ENCODE assay signal across 23 cellular contexts in the genomic region with DNA sequence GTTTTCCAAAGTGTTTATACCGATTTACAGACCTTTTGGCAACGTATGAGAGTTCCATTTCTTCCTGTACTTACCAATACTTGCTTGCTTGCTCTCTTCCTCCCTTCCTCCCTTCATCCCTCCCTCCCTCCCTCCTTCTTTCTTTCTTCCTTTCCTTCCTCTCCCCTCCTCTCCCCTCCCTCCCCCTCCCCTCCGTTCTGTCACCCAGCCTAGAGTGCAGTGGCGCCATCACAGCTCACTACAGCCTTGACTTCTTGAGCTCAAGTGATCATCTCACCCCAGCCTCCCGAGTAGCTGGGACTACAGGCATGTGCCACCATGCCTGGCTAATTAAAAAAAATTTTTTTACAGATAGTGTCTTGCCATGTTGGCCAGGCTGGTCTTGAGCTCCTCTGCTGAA. TPM values are rescaled to one million over a fixed set of nuclear protein-coding genes. Genes with fewer than 3 reads are reported as not detected.
DNase-seq lines count a peak whose midpoint lies in the region; ATAC-seq, FAIRE-seq and TF ChIP-seq lines count a peak whose summit lies in the region.
"Had no signal": no experiment of that assay in that cellular context is flagged by ENCODE, and none has a peak within 500 bp of the region (broad histone marks: within the 10 kb centered on the region; RNA-seq: fewer than 3 reads in every experiment).

No MANE protein-coding gene starts in this region.

- no peak for FAIRE-seq in HepG2 (lab: Jason Lieb, UNC)
- FAIRE-seq: endometrium, GM12878, small intestine, urothelium cell line had no signal

- H3K4me1 Mint-ChIP-seq in chondrocyte (ENCODE audit: low read depth) (peaks cover 40% of the 10 kb centered on the region), mesothelial cell of epicardium (peaks cover 24% of the 10 kb centered on the region)

- H3K27ac ChIP-seq in HepG2 (ENCODE audit: extremely low read length, insufficient read depth, low read length) (no peak overlapping the region), right lobe of liver (peak overlapping the region in 1 of 3 donors; percentile 37)

- 88% methylated on average over 5 of the region's 5 CpGs for WGBS in HepG2 (ENCODE audit: low lambda C conversion rate)
- WGBS in right lobe of liver (ENCODE audit: insufficient coverage, low coverage, low lambda C conversion rate, missing lambda C conversion rate), result 78% methylated on average over 3 of the region's 5 CpGs

- H3K4me3 ChIP-seq in HepG2 (replicated peaks in 1 of 3; ENCODE audit: insufficient read depth in 1 of 3, low read depth in 2 of 3, low read length in 3 of 3), result no peak overlapping the region
- no peak overlapping the region for H3K4me3 ChIP-seq in right lobe of liver
- H3K4me3 ChIP-seq: BLaER1 treated with 17β-estradiol and CSF1 and Interleukin-3, amounts not matched to agents 10 nM and 100 nM; GM12878 had no signal

- POLR2A ChIA-PET in HepG2 (lab: Yijun Ruan, JAX), result interaction anchor here (0.8 kb wide), 1 partner anchor 21 kb away, joined by 3 read pairs; no protein-coding TSS in a partner anchor

- TF ChIP-seq POLR2A in HepG2 (IDR thresholded peaks at IDR 0.05; ENCODE audit: insufficient read depth in 1 of 2, low read depth in 2 of 2, low read length in 2 of 2), result no peak
- no peak for TF ChIP-seq POLR2A in right lobe of liver (IDR thresholded peaks at IDR 0.05)

- H3K27me3 ChIP-seq in HepG2 (ENCODE audit: control insufficient read depth in 1 of 2, insufficient read depth in 2 of 2, low read length in 2 of 2) (no peaks in the 10 kb centered on the region), right lobe of liver (no peaks in the 10 kb centered on the region)
- H3K27me3 ChIP-seq: BLaER1 treated with 17β-estradiol and CSF1 and Interleukin-3, amounts not matched to agents 10 nM and 100 nM had no signal

- DNase-seq in HepG2 (ENCODE audit: low spot score) (no peak), right lobe of liver (no peak), chondrocyte (ENCODE audit: low spot score) (no peak), mesothelial cell of epicardium (ENCODE audit: low spot score in 2 of 2, unreplicated experiment in 2 of 2) (no peak), amygdala (lab: John Stamatoyannopoulos, UW) (no peak), COLO829 (ENCODE audit: low spot score) (no peak)
- DNase-seq in activated CD4-positive, alpha-beta T cell treated with anti-CD3 and anti-CD28 coated beads, Interleukin-2, amount 50 U/mL, for 48 hours, result no peak
- DNase-seq: activated CD8-positive, alpha-beta memory T cell treated with anti-CD3 and anti-CD28 coated beads for 24 hours; activated naive CD4-positive, alpha-beta T cell treated with anti-CD3 and anti-CD28 coated beads for 36 hours; activated T-cell treated with anti-CD3 and anti-CD28 coated beads, Interleukin-2, amount 50 U/mL, for 48 hours; glutamatergic neuron; NCI-H1092 treated with DMSO at 0.1 percent for 48 hours; NCI-H187 treated with DMSO at 0.1 percent for 48 hours; NCI-H69; occipital lobe; Right ventricle myocardium superior; substantia nigra had no signal

- BruUV-seq in HepG2 (replicated peaks; lab: Mats Ljungman, UMichigan), result no TSS peak

- in situ Hi-C loops in HepG2 (cut with HindIII; ENCODE audit: extremely low pct_ligation_motif_present, low pct_unique_long_range_greater_than_20kb), result no loop called here

- H3K36me3 ChIP-seq in HepG2 (replicated peaks in 1 of 2; ENCODE audit: control insufficient read depth in 1 of 2, insufficient read depth in 2 of 2, low read length in 2 of 2) (0 out of 5 replicates have a peak, but pooled peaks cover 0 to 11% of the 10 kb centered on the region in 2 experiments), right lobe of liver (no peaks in the 10 kb centered on the region)

- no peak overlapping the region for H2AFZ ChIP-seq in HepG2 (ENCODE audit: low read length)

- H3K4me3 Mint-ChIP-seq in chondrocyte (ENCODE audit: unreplicated experiment) (no peak overlapping the region), mesothelial cell of epicardium (no peak overlapping the region)
- H3K4me3 Mint-ChIP-seq: activated naive CD4-positive, alpha-beta T cell treated with anti-CD3 and anti-CD28 coated beads for 36 hours had no signal

- H4K20me1 ChIP-seq in HepG2 (ENCODE audit: insufficient read depth, low read length), result no peaks in the 10 kb centered on the region; the same call in 1 of the 2 replicates

- TF ChIP-seq EP300 in HepG2 (IDR thresholded peaks at IDR 0.05; ENCODE audit: low read depth in 2 of 2, low read length in 2 of 2) (no peak), HepG2 (CRISPR knock-in tag; IDR thresholded peaks at IDR 0.05; ENCODE audit: borderline replicate concordance) (no peak)

- H3K4me1 ChIP-seq in HepG2 (ENCODE audit: insufficient read depth, low read length) (peaks cover 70% of the 10 kb centered on the region), right lobe of liver (peaks cover 0 to 51% (median 25%) of the 10 kb centered on the region in 4 donors)

- peak overlapping the region; percentile 59 for H3K27ac Mint-ChIP-seq in chondrocyte (ENCODE audit: unreplicated experiment)
- H3K27ac Mint-ChIP-seq in mesothelial cell of epicardium, result peak overlapping the region; percentile 63
- H3K27ac Mint-ChIP-seq: activated naive CD4-positive, alpha-beta T cell treated with anti-CD3 and anti-CD28 coated beads for 36 hours had no signal

- no peak overlapping the region for H3K9ac ChIP-seq in HepG2 (ENCODE audit: insufficient read depth, low read depth, low read length)
- H3K9ac ChIP-seq: BLaER1 treated with 17β-estradiol and CSF1 and Interleukin-3, amounts not matched to agents 10 nM and 100 nM had no signal

- CTCF ChIA-PET in HepG2 (lab: Yijun Ruan, JAX; ENCODE audit: low intra/inter-chr PET ratio, low total read pairs), result no interaction called here

- TF ChIP-seq CTCF in HepG2 (CRISPR knock-in tag; IDR thresholded peaks at IDR 0.05) (no peak), right lobe of liver (IDR thresholded peaks at IDR 0.05) (no peak), chondrocyte (IDR thresholded peaks at IDR 0.05) (no peak), mesothelial cell of epicardium (IDR thresholded peaks at IDR 0.05; ENCODE audit: unreplicated experiment) (no peak)

- H3K27me3 Mint-ChIP-seq in chondrocyte (ENCODE audit: low read depth) (no peaks in the 10 kb centered on the region), mesothelial cell of epicardium (ENCODE audit: low read depth) (no peaks in the 10 kb centered on the region)

- no peak for TF ChIP-seq RAD21 in HepG2 (CRISPR knock-in tag; IDR thresholded peaks at IDR 0.05)

- H3K79me2 ChIP-seq in HepG2 (ENCODE audit: insufficient read depth, low read length), result peaks cover 77% of the 10 kb centered on the region

- ATAC-seq in HepG2, result no peak
- no peak for ATAC-seq in right lobe of liver
- ATAC-seq in HG03457 (IDR thresholded peaks at IDR 0.05; ENCODE audit: unreplicated experiment), result no peak
- ATAC-seq: GM12878 had no signal

- intact Hi-C loops in HepG2 (cut with micrococcal nuclease; ENCODE audit: unreplicated experiment), result loop anchor here (5.0 kb wide), 1 partner anchor 38 kb away; no protein-coding TSS in a partner anchor
- intact Hi-C loops in right lobe of liver (cut with DNase I), result no loop called here

- no peaks in the 10 kb centered on the region for H3K9me3 ChIP-seq in HepG2 (ENCODE audit: low read length)
- no peaks in the 10 kb centered on the region for H3K9me3 ChIP-seq in right lobe of liver
- H3K9me3 ChIP-seq: BLaER1 treated with 17β-estradiol and CSF1 and Interleukin-3, amounts not matched to agents 10 nM and 100 nM had no signal

- no peak overlapping the region for H3K4me2 ChIP-seq in HepG2 (ENCODE audit: low read depth, low read length)

- H3K36me3 Mint-ChIP-seq in chondrocyte (ENCODE audit: low read depth), result no peaks in the 10 kb centered on the region
- no peaks in the 10 kb centered on the region for H3K36me3 Mint-ChIP-seq in mesothelial cell of epicardium

- no peaks in the 10 kb centered on the region for H3K9me3 Mint-ChIP-seq in chondrocyte (ENCODE audit: low read depth)
- no peaks in the 10 kb centered on the region for H3K9me3 Mint-ChIP-seq in mesothelial cell of epicardium
- H3K9me3 Mint-ChIP-seq: activated naive CD4-positive, alpha-beta T cell treated with anti-CD3 and anti-CD28 coated beads for 36 hours had no signal

TF ChIP-seq in HepG2, 621 proteins besides CTCF, POLR2A, EP300 and RAD21:
- TF ChIP-seq HNRNPK (IDR thresholded peaks at IDR 0.05; ENCODE audit: low read depth, low read length, poor library complexity, severe bottlenecking), result peak; percentile 14
- TF ChIP-seq SIX1 (CRISPR knock-in tag; IDR thresholded peaks at IDR 0.05; ENCODE audit: borderline replicate concordance), result no peak
TF ChIP-seq in HepG2: peak in this region for 1.

RNA-seq across cellular contexts. Expression of gene DIP2B, which starts 40.4 kb away (rescaled TPM):
- total RNA-seq in HepG2 (2016; rRNA removed; fragmentation: Illumina TruSeq; extraction: Trizol) (35.8 and 52.4 TPM in 2 replicates), right lobe of liver (10 to 100 TPM; 11.1 to 24.0 (median 14.8) TPM), chondrocyte (25.4 to 36.3 TPM (median 25.8 TPM) in 3 replicates), mesothelial cell of epicardium (29.3 to 32.0 TPM (median 31.3 TPM) in 3 replicates)
- total RNA-seq in HepG2 (2016; cell fraction: cytosol; rRNA removed; fragmentation: Illumina TruSeq; extraction: Trizol; ENCODE audit: low read depth), result 7.9 and 8.0 TPM in 2 replicates
- 36.4 and 48.2 TPM in 2 replicates for total RNA-seq in HepG2 (2016; cell fraction: insoluble cytoplasmic fraction; rRNA removed; fragmentation: Illumina TruSeq; extraction: Trizol)
- total RNA-seq in HepG2 (2016; cell fraction: membrane; rRNA removed; fragmentation: Illumina TruSeq; extraction: Trizol), result 13.9 and 15.2 TPM in 2 replicates
- 36.6 and 40.2 TPM in 2 replicates for total RNA-seq in HepG2 (2016; cell fraction: nucleus; rRNA removed; fragmentation: Illumina TruSeq; extraction: Trizol)
- polyA plus RNA-seq in HepG2 (2011; rRNA removed), result 28.6 and 32.1 TPM in 2 replicates
- 23.1 and 27.1 TPM in 2 replicates for polyA plus RNA-seq in HepG2 (2011; cell fraction: cytosol; rRNA removed)
- polyA plus RNA-seq in HepG2 (2011; cell fraction: nucleus; rRNA removed), result 29.8 and 33.8 TPM in 2 replicates
- polyA plus RNA-seq in HepG2 (2012), result 19.5 and 22.8 TPM in 2 replicates
- 0.80 and 0.85 TPM in 2 replicates for polyA plus RNA-seq in HepG2 (2016; cell fraction: cytosol; fragmentation: Illumina TruSeq; extraction: Trizol; ENCODE audit: low read depth)
- 29.6 and 31.2 TPM in 2 replicates for polyA plus RNA-seq in HepG2 (2016; cell fraction: insoluble cytoplasmic fraction; fragmentation: Illumina TruSeq; extraction: Trizol; ENCODE audit: low read depth)
- 2.8 and 3.7 TPM in 2 replicates for polyA plus RNA-seq in HepG2 (2016; cell fraction: membrane; fragmentation: Illumina TruSeq; extraction: Trizol; ENCODE audit: low read depth)
- polyA plus RNA-seq in HepG2 (2016; cell fraction: nucleus; fragmentation: Illumina TruSeq; extraction: Trizol; ENCODE audit: insufficient read depth, low read depth), result 29.3 and 32.4 TPM in 2 replicates
- 63.8 and 156 TPM in 2 replicates for polyA minus RNA-seq in HepG2 (2011; rRNA and poly(A)+ RNA removed; ENCODE audit: low replicate concordance)
- polyA minus RNA-seq in HepG2 (2011; cell fraction: cytosol; rRNA and poly(A)+ RNA removed), result 51.0 and 54.1 TPM in 2 replicates
- polyA minus RNA-seq in HepG2 (2011; cell fraction: nucleus; rRNA and poly(A)+ RNA removed), result 58.8 and 79.2 TPM in 2 replicates
